16 cellular contexts compared by ENCODE assay signal in the genomic region with DNA sequence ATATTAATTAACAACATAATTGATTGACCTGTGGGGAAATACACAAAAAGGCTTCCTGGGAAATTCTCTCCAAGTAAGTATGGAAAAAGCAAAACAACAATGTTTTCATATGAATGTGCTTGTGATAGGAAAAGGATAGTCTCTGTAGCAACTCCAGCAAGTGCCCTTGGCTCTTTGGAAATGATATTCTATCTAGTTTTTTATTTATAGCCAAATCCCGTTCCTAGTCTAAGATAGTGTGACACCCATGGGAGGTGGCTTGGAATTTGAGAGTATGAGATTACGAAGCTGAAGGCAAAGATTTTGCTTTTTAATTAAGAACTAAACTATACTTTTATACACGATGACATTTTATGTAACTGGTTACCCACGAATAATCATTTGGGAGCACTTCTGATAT.
"Had no signal": no experiment of that assay in that cellular context is flagged by ENCODE, and none has a peak within 500 bp of the region (broad histone marks: within the 10 kb centered on the region; RNA-seq: fewer than 3 reads in every experiment).

No MANE protein-coding gene starts in this region.

- DNase-seq: activated CD4-positive, alpha-beta T cell treated with anti-CD3 and anti-CD28 coated beads, Interleukin-2, amount 50 U/mL, for 4 hours; activated gamma-delta T cell; dermis blood vessel endothelial cell; effector memory CD4-positive, alpha-beta T cell; hypothalamus; mammary epithelial cell; right lobe of liver; stimulated activated naive B cell treated with anti-CD40 and anti-IgM and Interleukin-4, amounts not matched to agents 10 μg/mL and 1 μg/mL and 100 μg/mL, for 72 hours; SW 1271; T-helper 2 cell; upper lobe of right lung; WERI-Rb-1 had no signal

- H3K4me3 ChIP-seq: right lobe of liver, upper lobe of right lung had no signal

- H3K27ac ChIP-seq: right lobe of liver, upper lobe of right lung, WERI-Rb-1 had no signal

- H3K4me1 ChIP-seq: right lobe of liver had no signal

- H3K27me3 ChIP-seq: right lobe of liver, upper lobe of right lung had no signal

- H3K9me3 ChIP-seq: right lobe of liver, thoracic aorta, upper lobe of right lung had no signal

- FAIRE-seq: astrocyte, bronchial epithelial cell, keratinocyte had no signal

- H3K36me3 ChIP-seq: right lobe of liver, thoracic aorta, upper lobe of right lung, WERI-Rb-1 had no signal
